Comparison of ENCODE assay signal across 3 cellular contexts in genomic region chr10:57460540-57460939, GRCh38.
TF ChIP-seq lines count a peak whose summit lies in the region.

No MANE protein-coding gene starts in this region.

TF ChIP-seq in HepG2, 621 proteins besides CTCF, POLR2A, EP300 and RAD21:
- TF ChIP-seq HOXA3 (CRISPR knock-in tag; IDR thresholded peaks at IDR 0.05) = no peak
- TF ChIP-seq BORCS8-MEF2B (CRISPR knock-in tag; IDR thresholded peaks at IDR 0.05) = no peak
- no peak for TF ChIP-seq DMAP1 (CRISPR knock-in tag; IDR thresholded peaks at IDR 0.05)
- peak; percentile 65 to 71 for TF ChIP-seq MAFK (conservative IDR thresholded peaks at IDR 0.05 in 1 of 2, IDR thresholded peaks at IDR 0.05 in 1 of 2; ENCODE audit: low read length in 2 of 2)
- no peak for TF ChIP-seq NFYB (CRISPR knock-in tag; IDR thresholded peaks at IDR 0.05)
- TF ChIP-seq ZNF629 (CRISPR knock-in tag; conservative IDR thresholded peaks at IDR 0.05) = no peak
- peak; percentile 46 for TF ChIP-seq MAFF (IDR thresholded peaks at IDR 0.05; ENCODE audit: low read depth, low read length)
- TF ChIP-seq, protein P1, sequence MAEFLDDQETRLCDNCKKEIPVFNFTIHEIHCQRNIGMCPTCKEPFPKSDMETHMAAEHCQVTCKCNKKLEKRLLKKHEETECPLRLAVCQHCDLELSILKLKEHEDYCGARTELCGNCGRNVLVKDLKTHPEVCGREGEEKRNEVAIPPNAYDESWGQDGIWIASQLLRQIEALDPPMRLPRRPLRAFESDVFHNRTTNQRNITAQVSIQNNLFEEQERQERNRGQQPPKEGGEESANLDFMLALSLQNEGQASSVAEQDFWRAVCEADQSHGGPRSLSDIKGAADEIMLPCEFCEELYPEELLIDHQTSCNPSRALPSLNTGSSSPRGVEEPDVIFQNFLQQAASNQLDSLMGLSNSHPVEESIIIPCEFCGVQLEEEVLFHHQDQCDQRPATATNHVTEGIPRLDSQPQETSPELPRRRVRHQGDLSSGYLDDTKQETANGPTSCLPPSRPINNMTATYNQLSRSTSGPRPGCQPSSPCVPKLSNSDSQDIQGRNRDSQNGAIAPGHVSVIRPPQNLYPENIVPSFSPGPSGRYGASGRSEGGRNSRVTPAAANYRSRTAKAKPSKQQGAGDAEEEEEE (CRISPR knock-in tag; IDR thresholded peaks at IDR 0.05; ENCODE audit: borderline replicate concordance) = no peak
- TF ChIP-seq, protein P2, sequence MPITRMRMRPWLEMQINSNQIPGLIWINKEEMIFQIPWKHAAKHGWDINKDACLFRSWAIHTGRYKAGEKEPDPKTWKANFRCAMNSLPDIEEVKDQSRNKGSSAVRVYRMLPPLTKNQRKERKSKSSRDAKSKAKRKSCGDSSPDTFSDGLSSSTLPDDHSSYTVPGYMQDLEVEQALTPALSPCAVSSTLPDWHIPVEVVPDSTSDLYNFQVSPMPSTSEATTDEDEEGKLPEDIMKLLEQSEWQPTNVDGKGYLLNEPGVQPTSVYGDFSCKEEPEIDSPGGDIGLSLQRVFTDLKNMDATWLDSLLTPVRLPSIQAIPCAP (CRISPR knock-in tag; IDR thresholded peaks at IDR 0.05; ENCODE audit: low read depth) = no peak
- TF ChIP-seq ZMYM2 (CRISPR knock-in tag; IDR thresholded peaks at IDR 0.05) = no peak
- TF ChIP-seq ZNF775 (CRISPR knock-in tag; IDR thresholded peaks at IDR 0.05; ENCODE audit: borderline replicate concordance) = no peak
- TF ChIP-seq NONO (IDR thresholded peaks at IDR 0.05) = no peak
- no peak for TF ChIP-seq NONO (CRISPR knock-in tag; conservative IDR thresholded peaks at IDR 0.05)
- no peak for TF ChIP-seq FOXC1 (CRISPR knock-in tag; IDR thresholded peaks at IDR 0.05; ENCODE audit: borderline replicate concordance)
- no peak for TF ChIP-seq NFKBIZ (CRISPR knock-in tag; IDR thresholded peaks at IDR 0.05)
- no peak for TF ChIP-seq ZNF557 (CRISPR knock-in tag; IDR thresholded peaks at IDR 0.05)
- no peak for TF ChIP-seq ZNF18 (CRISPR knock-in tag; IDR thresholded peaks at IDR 0.05; ENCODE audit: insufficient replicate concordance)
- TF ChIP-seq SIX1 (CRISPR knock-in tag; IDR thresholded peaks at IDR 0.05; ENCODE audit: borderline replicate concordance) = no peak
- no peak for TF ChIP-seq ZNF709 (CRISPR knock-in tag; IDR thresholded peaks at IDR 0.05)

TF ChIP-seq in IMR-90, 13 proteins besides CTCF, POLR2A, EP300 and RAD21:
- peak; percentile 51; the same call in 1 of the 2 replicates for TF ChIP-seq MAFK (IDR thresholded peaks at IDR 0.05; ENCODE audit: low read depth, low read length)
- no peak for TF ChIP-seq CHD1 (IDR thresholded peaks at IDR 0.05; ENCODE audit: low read depth, low read length)

TF ChIP-seq in H1, 55 proteins besides CTCF, POLR2A, EP300 and RAD21:
- TF ChIP-seq KDM5A (IDR thresholded peaks at IDR 0.05; ENCODE audit: low read length) = no peak
- no peak for TF ChIP-seq CREB1 (IDR thresholded peaks at IDR 0.05)
- TF ChIP-seq SRF (IDR thresholded peaks at IDR 0.05; ENCODE audit: low read depth, low read length) = no peak
- no peak for TF ChIP-seq ASH2L (IDR thresholded peaks at IDR 0.05; ENCODE audit: low read length)
- no peak for TF ChIP-seq ATF3 (IDR thresholded peaks at IDR 0.05; ENCODE audit: insufficient read depth, low read depth, low read length)
- no peak for TF ChIP-seq GABPA (IDR thresholded peaks at IDR 0.05; ENCODE audit: borderline replicate concordance, insufficient read depth, low read length)
- no peak for TF ChIP-seq NANOG (IDR thresholded peaks at IDR 0.05; ENCODE audit: insufficient read depth, low read depth, low read length, poor library complexity, severe bottlenecking)
- TF ChIP-seq CTBP2 (IDR thresholded peaks at IDR 0.05; ENCODE audit: borderline replicate concordance, insufficient read depth, insufficient read length, low read length) = no peak
- TF ChIP-seq USF2 (IDR thresholded peaks at IDR 0.05; ENCODE audit: low read length) = no peak
- TF ChIP-seq CHD1 (IDR thresholded peaks at IDR 0.05; ENCODE audit: low read depth, low read length) = no peak
- TF ChIP-seq ATF2 (IDR thresholded peaks at IDR 0.05; ENCODE audit: low read length) = no peak
- TF ChIP-seq RNF2 (IDR thresholded peaks at IDR 0.05; ENCODE audit: borderline replicate concordance, low read depth, low read length, missing control alignments, poor library complexity, severe bottlenecking) = no peak
- TF ChIP-seq E2F6 (IDR thresholded peaks at IDR 0.05) = no peak
- no peak for TF ChIP-seq SAP30 (IDR thresholded peaks at IDR 0.05; ENCODE audit: insufficient read depth, insufficient replicate concordance, low read length)
- no peak for TF ChIP-seq CEBPB (IDR thresholded peaks at IDR 0.05; ENCODE audit: low read depth, low read length)
- no peak for TF ChIP-seq TAF1 (IDR thresholded peaks at IDR 0.05; ENCODE audit: low read depth, low read length)
- no peak for TF ChIP-seq TAF7 (optimal IDR thresholded peaks at IDR 0.05; ENCODE audit: borderline replicate concordance, low read depth, low read length)
- TF ChIP-seq JUND (IDR thresholded peaks at IDR 0.05; ENCODE audit: low read length) = no peak
- no peak for TF ChIP-seq FOSL1 (IDR thresholded peaks at IDR 0.05; ENCODE audit: insufficient read depth, low read depth, low read length)
